Comparison of ENCODE assay signal across 8 cellular contexts in the genomic region with DNA sequence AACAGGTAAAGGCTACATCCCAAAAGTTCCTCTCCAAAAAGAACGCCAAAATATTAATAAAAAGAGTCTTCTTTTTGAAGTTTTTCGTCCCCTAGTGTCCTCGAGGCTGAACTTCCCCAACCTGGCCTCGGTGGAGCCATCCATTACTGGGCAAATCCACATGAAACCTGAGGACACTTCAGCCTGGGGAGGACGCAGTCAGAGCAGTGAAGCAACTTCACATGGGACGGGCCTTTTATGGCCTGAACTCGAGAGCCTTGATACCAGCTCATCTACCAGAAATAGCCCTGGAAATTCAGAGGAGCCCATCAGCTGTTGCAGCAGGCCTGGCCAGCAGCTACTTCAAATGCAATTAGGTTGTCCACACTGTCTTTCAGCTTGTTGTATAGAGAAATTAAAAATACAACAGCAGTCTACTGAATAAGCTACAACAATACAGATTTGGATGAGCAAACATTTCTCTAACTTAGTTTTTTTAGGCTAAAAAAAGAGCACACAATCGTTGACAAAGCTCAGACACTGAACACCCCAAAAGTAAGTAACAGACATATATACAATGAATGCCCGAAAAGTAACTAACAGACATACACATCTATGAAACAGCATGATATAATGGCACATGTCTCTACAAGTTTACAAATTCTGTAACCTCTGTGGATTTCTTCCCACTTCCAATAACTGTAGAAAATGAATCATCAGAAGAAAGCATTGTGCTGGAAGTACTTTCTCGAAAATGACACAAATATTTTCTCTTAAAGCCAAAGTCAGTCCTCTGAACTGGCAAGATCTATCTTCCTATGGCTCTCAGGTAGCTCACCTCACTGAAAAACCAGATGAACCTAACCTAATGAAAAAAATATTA. TPM values are rescaled to one million over a fixed set of nuclear protein-coding genes. Genes with fewer than 3 reads are reported as not detected.
DNase-seq lines count a peak whose midpoint lies in the region; ATAC-seq lines count a peak whose summit lies in the region.

A gene with protein sequence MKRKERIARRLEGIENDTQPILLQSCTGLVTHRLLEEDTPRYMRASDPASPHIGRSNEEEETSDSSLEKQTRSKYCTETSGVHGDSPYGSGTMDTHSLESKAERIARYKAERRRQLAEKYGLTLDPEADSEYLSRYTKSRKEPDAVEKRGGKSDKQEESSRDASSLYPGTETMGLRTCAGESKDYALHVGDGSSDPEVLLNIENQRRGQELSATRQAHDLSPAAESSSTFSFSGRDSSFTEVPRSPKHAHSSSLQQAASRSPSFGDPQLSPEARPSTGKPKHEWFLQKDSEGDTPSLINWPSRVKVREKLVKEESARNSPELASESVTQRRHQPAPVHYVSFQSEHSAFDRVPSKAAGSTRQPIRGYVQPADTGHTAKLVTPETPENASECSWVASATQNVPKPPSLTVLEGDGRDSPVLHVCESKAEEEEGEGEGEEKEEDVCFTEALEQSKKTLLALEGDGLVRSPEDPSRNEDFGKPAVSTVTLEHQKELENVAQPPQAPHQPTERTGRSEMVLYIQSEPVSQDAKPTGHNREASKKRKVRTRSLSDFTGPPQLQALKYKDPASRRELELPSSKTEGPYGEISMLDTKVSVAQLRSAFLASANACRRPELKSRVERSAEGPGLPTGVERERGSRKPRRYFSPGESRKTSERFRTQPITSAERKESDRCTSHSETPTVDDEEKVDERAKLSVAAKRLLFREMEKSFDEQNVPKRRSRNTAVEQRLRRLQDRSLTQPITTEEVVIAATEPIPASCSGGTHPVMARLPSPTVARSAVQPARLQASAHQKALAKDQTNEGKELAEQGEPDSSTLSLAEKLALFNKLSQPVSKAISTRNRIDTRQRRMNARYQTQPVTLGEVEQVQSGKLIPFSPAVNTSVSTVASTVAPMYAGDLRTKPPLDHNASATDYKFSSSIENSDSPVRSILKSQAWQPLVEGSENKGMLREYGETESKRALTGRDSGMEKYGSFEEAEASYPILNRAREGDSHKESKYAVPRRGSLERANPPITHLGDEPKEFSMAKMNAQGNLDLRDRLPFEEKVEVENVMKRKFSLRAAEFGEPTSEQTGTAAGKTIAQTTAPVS (N-terminal part only) (minus strand): TSS at position 208 of the 862 bp plus-strand sequence. CDS start 79,913 bp downstream, outside the sequence.

- H3K4me1 Mint-ChIP-seq in activated naive CD8-positive, alpha-beta T cell treated with anti-CD3 and anti-CD28 coated beads, Interleukin-2, amount 10 ng/mL, durations not matched to agents 7 days and 5 days: peaks cover 22% of the 10 kb centered on the region
- peaks cover 45% of the 10 kb centered on the region for H3K4me1 Mint-ChIP-seq in activated naive CD8-positive, alpha-beta T cell treated with anti-CD3 and anti-CD28 coated beads, Interleukin-2, amount 50 U/mL, for 24 hours

- peak within 1 kb of the TSS in 3 of 7 experiments; percentile 5 to 14 (median 13) for H3K4me3 ChIP-seq in skin epidermis

- H3K36me3 Mint-ChIP-seq in activated naive CD8-positive, alpha-beta T cell treated with anti-CD3 and anti-CD28 coated beads, Interleukin-2, amount 10 ng/mL, durations not matched to agents 7 days and 5 days: peaks cover 4% of the 10 kb centered on the region
- H3K36me3 Mint-ChIP-seq in activated naive CD8-positive, alpha-beta T cell treated with anti-CD3 and anti-CD28 coated beads, Interleukin-2, amount 50 U/mL, for 24 hours (ENCODE audit: low read depth): peaks cover 2% of the 10 kb centered on the region

- H3K27me3 Mint-ChIP-seq in activated naive CD8-positive, alpha-beta T cell treated with anti-CD3 and anti-CD28 coated beads, Interleukin-2, amount 10 ng/mL, durations not matched to agents 7 days and 5 days: no peaks in the 10 kb centered on the region
- H3K27me3 Mint-ChIP-seq in activated naive CD8-positive, alpha-beta T cell treated with anti-CD3 and anti-CD28 coated beads, Interleukin-2, amount 50 U/mL, for 24 hours: no peaks in the 10 kb centered on the region

- H3K4me3 Mint-ChIP-seq in activated naive CD8-positive, alpha-beta T cell treated with anti-CD3 and anti-CD28 coated beads, Interleukin-2, amount 10 ng/mL, durations not matched to agents 7 days and 5 days: peak within 1 kb of the TSS; percentile 15
- H3K4me3 Mint-ChIP-seq in activated naive CD8-positive, alpha-beta T cell treated with anti-CD3 and anti-CD28 coated beads, Interleukin-2, amount 50 U/mL, for 24 hours: no peak within 1 kb of the TSS

- POLR2A ChIA-PET in activated naive CD8-positive, alpha-beta T cell treated with anti-CD3 and anti-CD28 coated beads, Interleukin-2, amount 10 ng/mL, durations not matched to agents 7 days and 5 days (lab: Charles Lee): no interaction called here

- no peak for DNase-seq in activated naive CD8-positive, alpha-beta T cell treated with anti-CD3 and anti-CD28 coated beads, Interleukin-2, amount 10 ng/mL, durations not matched to agents 7 days and 5 days
- DNase-seq in activated naive CD8-positive, alpha-beta T cell treated with anti-CD3 and anti-CD28 coated beads, Interleukin-2, amount 50 U/mL, for 24 hours: no peak
- peak; percentile 60 for DNase-seq in astrocyte of the hippocampus (ENCODE audit: low read depth, low spot score)
- peak; percentile 64 for DNase-seq in iPS DF 19.7 (ENCODE audit: low read depth, low spot score)
- no peak for DNase-seq in activated gamma-delta T cell treated with Interleukin-2 at 50 U/mL for 16 hours
- no peak for DNase-seq in pons (ENCODE audit: low spot score)

- H3K27ac ChIP-seq in skin epidermis: peak within 1 kb of the TSS in 20 of 21 experiments; percentile 45 to 95 (median 84)

- H3K27ac Mint-ChIP-seq in activated naive CD8-positive, alpha-beta T cell treated with anti-CD3 and anti-CD28 coated beads, Interleukin-2, amount 10 ng/mL, durations not matched to agents 7 days and 5 days: no peak within 1 kb of the TSS
- no peak within 1 kb of the TSS for H3K27ac Mint-ChIP-seq in activated naive CD8-positive, alpha-beta T cell treated with anti-CD3 and anti-CD28 coated beads, Interleukin-2, amount 50 U/mL, for 24 hours

- H3K9me3 Mint-ChIP-seq in activated naive CD8-positive, alpha-beta T cell treated with anti-CD3 and anti-CD28 coated beads, Interleukin-2, amount 10 ng/mL, durations not matched to agents 7 days and 5 days: no peaks in the 10 kb centered on the region
- H3K9me3 Mint-ChIP-seq in activated naive CD8-positive, alpha-beta T cell treated with anti-CD3 and anti-CD28 coated beads, Interleukin-2, amount 50 U/mL, for 24 hours: no peaks in the 10 kb centered on the region

- ATAC-seq in activated naive CD8-positive, alpha-beta T cell treated with anti-CD3 and anti-CD28 coated beads, Interleukin-2, amount 10 ng/mL, durations not matched to agents 7 days and 5 days (ENCODE audit: low read depth): no peak
- no peak for ATAC-seq in activated naive CD8-positive, alpha-beta T cell treated with anti-CD3 and anti-CD28 coated beads, Interleukin-2, amount 50 U/mL, for 24 hours
- ATAC-seq in GM19023 (IDR thresholded peaks at IDR 0.05; ENCODE audit: unreplicated experiment): no peak

RNA-seq across cellular contexts. Expression of the gene that starts here (rescaled TPM):
- total RNA-seq in activated naive CD8-positive, alpha-beta T cell treated with anti-CD3 and anti-CD28 coated beads, Interleukin-2, amount 10 ng/mL, durations not matched to agents 7 days and 5 days: 10 to 100 TPM in 1 of 2 experiments, 1 to 10 TPM in 1; 8.3 to 10.3 TPM

Comparison
In these comparisons a context has a peak if more than half of its experiments do, and no peak if none do; other contexts are left out.
1. DNase-seq: peak in astrocyte of the hippocampus (single experiment) and iPS DF 19.7 (single experiment); none in activated naive CD8-positive, alpha-beta T cell treated with anti-CD3 and anti-CD28 coated beads, Interleukin-2, amount 10 ng/mL, durations not matched to agents 7 days and 5 days (single experiment), activated naive CD8-positive, alpha-beta T cell treated with anti-CD3 and anti-CD28 coated beads, Interleukin-2, amount 50 U/mL, for 24 hours (single experiment), activated gamma-delta T cell treated with Interleukin-2 at 50 U/mL for 16 hours (single experiment) and pons (single experiment).